8 cellular contexts compared by ENCODE assay signal in genomic region chr2:38750011-38750792, GRCh38. TPM values are rescaled to one million over a fixed set of nuclear protein-coding genes. Genes with fewer than 3 reads are reported as not detected.
DNase-seq lines count a peak whose midpoint lies in the region; ATAC-seq, FAIRE-seq and TF ChIP-seq lines count a peak whose summit lies in the region.

No MANE protein-coding gene starts in this region.

- dilution Hi-C loops in keratinocyte (cut with MboI; ENCODE audit: extremely low pct_ligation_motif_present, low sequenced_read_pairs) = no loop called here

- H2AFZ ChIP-seq in keratinocyte (ENCODE audit: control insufficient read depth, low read length) = peak overlapping the region; percentile 60

- DNase-seq in AG10803 (ENCODE audit: low read depth) (peak; percentile 32), T-helper 2 cell (peak in 3 of 5 experiments; percentile 23 to 72 (median 29)), MCF 10A (ENCODE audit: unreplicated experiment) (peak; percentile 52), keratinocyte (ENCODE audit: low read depth, low spot score) (no peak), NCI-H2107 (lab: John Stamatoyannopoulos, UW) (no peak)
- peak in 3 of 4 experiments; percentile 26 to 30 (median 26) for DNase-seq in stimulated activated CD4-positive, alpha-beta T cell treated with anti-CD3 and anti-CD28 coated beads, Interleukin-1b, Interleukin-23, amount 100 ng/mL, for 24 hours (ENCODE audit: low read depth in 4 of 4, low spot score in 1 of 4)

- no peaks in the 10 kb centered on the region for H3K9me1 ChIP-seq in keratinocyte (ENCODE audit: control insufficient read depth, extremely low read depth, insufficient read depth, low read length)

- H3K9me3 ChIP-seq in keratinocyte (ENCODE audit: control insufficient read depth, low read depth, low read length) = no peaks in the 10 kb centered on the region

- peaks cover 30% of the 10 kb centered on the region for H3K4me1 ChIP-seq in keratinocyte (ENCODE audit: control insufficient read depth, extremely low read depth, insufficient read depth, low read length)

- H3K79me2 ChIP-seq in keratinocyte (ENCODE audit: control insufficient read depth, insufficient read depth, low read length) = peaks cover 59% of the 10 kb centered on the region

- H3K9ac ChIP-seq in keratinocyte (ENCODE audit: control insufficient read depth, extremely low read depth, insufficient read depth, low read length) = peak overlapping the region; percentile 100

- intact Hi-C loops in MCF 10A (cut with micrococcal nuclease) = loop anchor here (5.0 kb wide), 2 partner anchors 87 to 477 kb away; no protein-coding TSS in a partner anchor

- peak overlapping the region; percentile 97 for H3K27ac Mint-ChIP-seq in MCF 10A (ENCODE audit: low read depth, unreplicated experiment)

- H4K20me1 ChIP-seq in keratinocyte (ENCODE audit: control insufficient read depth, extremely low read depth, insufficient read depth, low read length) = peaks cover 31% of the 10 kb centered on the region

- H3K27ac ChIP-seq in keratinocyte (ENCODE audit: control insufficient read depth, insufficient read depth, low read length) = peak overlapping the region; percentile 99

- peaks cover 63% of the 10 kb centered on the region for H3K36me3 Mint-ChIP-seq in MCF 10A (ENCODE audit: insufficient read depth, unreplicated experiment)

- CTCF ChIA-PET in MCF 10A (lab: Yijun Ruan, JAX) = interaction anchor here (0.6 to 1.0 kb wide), 2 partner anchors 25 to 74 kb away, joined by 3 read pairs; no protein-coding TSS in a partner anchor

- no peak for TF ChIP-seq CTCF in AG10803 (conservative IDR thresholded peaks at IDR 0.05; ENCODE audit: low read length)
- no peak for TF ChIP-seq CTCF in MCF 10A (IDR thresholded peaks at IDR 0.05; ENCODE audit: unreplicated experiment)
- no peak for TF ChIP-seq CTCF in keratinocyte (optimal IDR thresholded peaks at IDR 0.05 in 1 of 3, IDR thresholded peaks at IDR 0.05 in 1 of 3, conservative IDR thresholded peaks at IDR 0.05 in 1 of 3; ENCODE audit: extremely low read depth in 1 of 3, insufficient read depth in 2 of 3, low read length in 3 of 3)

- no peaks in the 10 kb centered on the region for H3K27me3 ChIP-seq in keratinocyte (ENCODE audit: control insufficient read depth, extremely low read depth, insufficient read depth, low read length)

- BruUV-seq in MCF 10A (replicated peaks; lab: Mats Ljungman, UMichigan) = no TSS peak

- ATAC-seq in GM18873 (IDR thresholded peaks at IDR 0.05; ENCODE audit: low FRiP score, unreplicated experiment) (peak; percentile 2), HG03175 (IDR thresholded peaks at IDR 0.05; ENCODE audit: unreplicated experiment) (peak; percentile 27)

- H3K4me1 Mint-ChIP-seq in MCF 10A (ENCODE audit: insufficient read depth, unreplicated experiment) = peaks cover 30% of the 10 kb centered on the region

- H3K36me3 ChIP-seq in keratinocyte (ENCODE audit: control insufficient read depth in 2 of 2, extremely low read depth in 1 of 2, insufficient read depth in 2 of 2, low read length in 2 of 2) = peaks cover 19 to 45% of the 10 kb centered on the region in 2 experiments

- no peak for FAIRE-seq in keratinocyte (lab: Jason Lieb, UNC)

- peak overlapping the region; percentile 74 for H3K4me2 ChIP-seq in keratinocyte (ENCODE audit: control insufficient read depth, extremely low read depth, insufficient read depth, low read depth, low read length)

- peak overlapping the region; percentile 90 for H3K4me3 Mint-ChIP-seq in MCF 10A (ENCODE audit: unreplicated experiment)

- no peaks in the 10 kb centered on the region for H3K9me3 Mint-ChIP-seq in MCF 10A (ENCODE audit: unreplicated experiment)

- H3K4me3 ChIP-seq in AG10803 (ENCODE audit: low read length) = peak overlapping the region; percentile 100
- H3K4me3 ChIP-seq in keratinocyte (ENCODE audit: control insufficient read depth in 2 of 3, extremely low read depth in 1 of 3, insufficient read depth in 2 of 3, low read depth in 1 of 3, low read length in 3 of 3) = peak overlapping the region; percentile 80 to 98 (median 83)

- no peaks in the 10 kb centered on the region for H3K27me3 Mint-ChIP-seq in MCF 10A (ENCODE audit: insufficient read depth, unreplicated experiment)

- POLR2A ChIA-PET in MCF 10A (lab: Yijun Ruan, JAX) = interaction anchor here (0.5 to 3.0 kb wide), 47 partner anchors 9 to 1550 kb away, joined by 3 to 88 read pairs (median 7); partner anchors contain the start of genes DHX57, GEMIN6, HNRNPLL and MORN2

RNA-seq across cellular contexts. Expression of gene SRSF7, which starts 1.0 kb away (rescaled TPM):
- total RNA-seq in MCF 10A (2022) = 196 and 275 TPM in 2 replicates
- 193 to 316 TPM (median 229 TPM) in 3 replicates for polyA plus RNA-seq in keratinocyte
- 70.5 TPM for polyA plus RNA-seq in keratinocyte (2011; ENCODE audit: low read depth)
- 126 and 150 TPM in 2 replicates for polyA plus RNA-seq in keratinocyte (2011; cell fraction: cytosol; rRNA removed)
- 166 and 255 TPM in 2 replicates for polyA plus RNA-seq in keratinocyte (2011; cell fraction: nucleus; rRNA removed)
- 72.0 and 168 TPM in 2 replicates for polyA plus RNA-seq in keratinocyte (2012; ENCODE audit: low replicate concordance)
- 87.9 to 182 TPM (median 109 TPM) in 3 replicates for polyA minus RNA-seq in keratinocyte
- 75.2 TPM for polyA minus RNA-seq in keratinocyte (2011; cell fraction: cytosol; rRNA and poly(A)+ RNA removed)
- 42.4 and 62.1 TPM in 2 replicates for polyA minus RNA-seq in keratinocyte (2011; cell fraction: nucleus; rRNA and poly(A)+ RNA removed)

RNA-seq across cellular contexts. Expression of gene GEMIN6, which starts 27.8 kb away (rescaled TPM):
- total RNA-seq in MCF 10A (2022) = 14.8 and 18.5 TPM in 2 replicates
- polyA plus RNA-seq in keratinocyte = 17.3 to 29.1 TPM (median 20.2 TPM) in 3 replicates
- 13.8 TPM for polyA plus RNA-seq in keratinocyte (2011; ENCODE audit: low read depth)
- polyA plus RNA-seq in keratinocyte (2011; cell fraction: cytosol; rRNA removed) = 16.6 and 26.0 TPM in 2 replicates
- 7.9 and 9.8 TPM in 2 replicates for polyA plus RNA-seq in keratinocyte (2011; cell fraction: nucleus; rRNA removed)
- polyA plus RNA-seq in keratinocyte (2012; ENCODE audit: low replicate concordance) = 11.6 and 20.7 TPM in 2 replicates
- 3.7 to 6.0 TPM (median 4.2 TPM) in 3 replicates for polyA minus RNA-seq in keratinocyte
- 5.6 TPM for polyA minus RNA-seq in keratinocyte (2011; cell fraction: cytosol; rRNA and poly(A)+ RNA removed)
- polyA minus RNA-seq in keratinocyte (2011; cell fraction: nucleus; rRNA and poly(A)+ RNA removed) = 3.2 and 3.6 TPM in 2 replicates

Comparison
In these comparisons a context has a peak if more than half of its experiments do, and no peak if none do; other contexts are left out.
1. DNase-seq: peak in AG10803 (single experiment), T-helper 2 cell (3 of 5), MCF 10A (single experiment) and stimulated activated CD4-positive, alpha-beta T cell treated with anti-CD3 and anti-CD28 coated beads, Interleukin-1b, Interleukin-23, amount 100 ng/mL, for 24 hours (3 of 4); none in keratinocyte (single experiment) and NCI-H2107 (single experiment).